ENCODE assay signal across 10 cellular contexts in the genomic region with DNA sequence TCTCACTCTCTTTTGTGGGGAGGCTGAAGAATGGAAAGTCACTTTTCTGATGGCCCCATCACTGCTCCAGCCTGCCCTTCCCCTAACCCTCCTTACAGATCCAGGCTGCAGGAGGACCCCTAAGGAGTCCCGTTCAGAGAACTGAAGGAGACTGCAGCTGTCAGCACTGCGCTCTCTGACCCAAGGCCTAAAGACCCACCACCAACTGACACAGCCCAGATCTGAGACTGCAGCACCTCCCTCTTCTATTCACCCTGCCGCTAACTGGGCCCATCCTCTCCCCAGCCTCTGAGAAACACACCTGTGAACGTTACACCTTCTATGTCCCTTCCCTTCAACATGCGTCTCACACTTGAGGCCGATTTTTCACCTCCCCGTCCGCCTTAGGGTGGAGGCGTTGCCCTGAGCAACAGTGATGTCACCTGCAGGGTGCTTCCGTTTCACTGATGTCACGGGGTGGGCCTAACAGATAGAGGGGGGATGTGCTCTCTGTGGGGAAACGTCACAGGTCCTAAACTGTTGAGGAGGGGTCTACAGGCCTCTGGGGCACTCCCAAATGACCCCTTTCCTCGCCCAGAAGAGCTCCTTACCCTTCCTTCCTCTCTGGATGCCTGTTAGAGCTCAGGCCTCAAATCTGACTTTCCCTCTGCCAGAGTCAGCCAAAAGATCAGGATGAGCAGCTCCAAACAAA. TPM values are rescaled to one million over a fixed set of nuclear protein-coding genes. Genes with fewer than 3 reads are reported as not detected.
A peak's percentile ranks its signal among the peaks of the same experiment; 100 is the strongest.
DNase-seq lines count a peak whose midpoint lies in the region; ATAC-seq, FAIRE-seq and TF ChIP-seq lines count a peak whose summit lies in the region.
"Had no signal": no experiment of that assay in that cellular context is flagged by ENCODE, and none has a peak within 500 bp of the region (broad histone marks: within the 10 kb centered on the region; RNA-seq: fewer than 3 reads in every experiment).

No MANE protein-coding gene starts in this region.

- peaks cover 100% of the 10 kb centered on the region for H3K79me2 ChIP-seq in K562 (ENCODE audit: control insufficient read depth, insufficient read depth, low read length)

- no TSS peak for BruUV-seq in K562 (replicated peaks; lab: Mats Ljungman, UMichigan)

- POLR2A ChIA-PET in K562 (lab: Yijun Ruan, JAX), result interaction anchor here (2.4 kb wide), 1 partner anchor 18 kb away, joined by 9 read pairs; no protein-coding TSS in a partner anchor

- H3K9ac ChIP-seq in K562 (ENCODE audit: insufficient read depth in 1 of 2, low read depth in 2 of 2, low read length in 2 of 2), result peak overlapping the region; percentile 43 to 67; a peak in 3 of 4 replicates

- H3K9me3 ChIP-seq in K562 (replicated peaks; ENCODE audit: control insufficient read depth, insufficient read depth, low read depth, low read length), result no peaks in the 10 kb centered on the region
- H3K9me3 ChIP-seq in tibial artery, result no peaks in the 10 kb centered on the region
- H3K9me3 ChIP-seq: Peyer's patch had no signal

- peak overlapping the region; percentile 69 for H3K27ac ChIP-seq in K562 (ENCODE audit: extremely low read depth, low read depth, low read length)
- H3K27ac ChIP-seq in tibial artery, result peak overlapping the region; percentile 80 to 89

- TF ChIP-seq POLR2A in K562 (conservative IDR thresholded peaks at IDR 0.05), result no peak

- TF ChIP-seq EP300 in K562 (IDR thresholded peaks at IDR 0.05; ENCODE audit: low read length), result no peak

- H3K4me2 ChIP-seq in K562 (ENCODE audit: insufficient read depth, low read length), result peak overlapping the region; percentile 91

- no peaks in the 10 kb centered on the region for H3K27me3 Mint-ChIP-seq in natural killer cell treated with Interleukin-12 subunit alpha and Interleukin-12 subunit beta and Interleukin-15 and Interleukin-18, amount 100 ng/mL, for 72 hours

- H3K9me1 ChIP-seq in K562 (ENCODE audit: control insufficient read depth, insufficient read depth, low read length), result no peaks in the 10 kb centered on the region

- 19% methylated on average over 8 of the region's 13 CpGs for WGBS in K562 (ENCODE audit: insufficient coverage, low coverage, missing lambda C conversion rate)

- FAIRE-seq in K562 (lab: Jason Lieb, UNC), result peak; percentile 60
- FAIRE-seq: A204.1 had no signal

- H3K4me3 Mint-ChIP-seq in natural killer cell treated with Interleukin-12 subunit alpha and Interleukin-12 subunit beta and Interleukin-15 and Interleukin-18, amount 100 ng/mL, for 72 hours, result peak overlapping the region; percentile 77

- H3K36me3 ChIP-seq in K562 (ENCODE audit: control insufficient read depth, insufficient read depth, low read length) (peaks cover 72% of the 10 kb centered on the region), tibial artery (no peaks in the 10 kb centered on the region)
- H3K36me3 ChIP-seq: Peyer's patch had no signal

- peaks cover 56% of the 10 kb centered on the region for H4K20me1 ChIP-seq in K562 (replicated peaks; ENCODE audit: control insufficient read depth, insufficient read depth, low read length)

- no peaks in the 10 kb centered on the region for H3K27me3 ChIP-seq in K562 (ENCODE audit: control insufficient read depth in 2 of 2, insufficient read depth in 2 of 2, low read length in 2 of 2)
- H3K27me3 ChIP-seq in tibial artery, result no peaks in the 10 kb centered on the region
- H3K27me3 ChIP-seq: Peyer's patch had no signal

- DNase-seq in NCI-H1436 (lab: John Stamatoyannopoulos, UW) (peak; percentile 57), NCI-H1436 treated with DMSO at 0.1 percent for 48 hours (lab: John Stamatoyannopoulos, UW) (no peak), K562 (ENCODE audit: extremely low read depth in 1 of 4, low spot score in 3 of 4) (peak; percentile 49 to 65 (median 54)), tibial artery (peak in 1 of 2 donors; percentile 65), C1 segment of cervical spinal cord (lab: John Stamatoyannopoulos, UW) (no peak), anterior cingulate cortex (lab: John Stamatoyannopoulos, UW) (no peak)
- peak; percentile 66 for DNase-seq in natural killer cell treated with Interleukin-12 subunit alpha and Interleukin-12 subunit beta and Interleukin-15 and Interleukin-18, amount 100 ng/mL, for 72 hours (ENCODE audit: low spot score)

- H3K9me3 Mint-ChIP-seq in natural killer cell treated with Interleukin-12 subunit alpha and Interleukin-12 subunit beta and Interleukin-15 and Interleukin-18, amount 100 ng/mL, for 72 hours, result no peaks in the 10 kb centered on the region

- intact Hi-C loops in K562 (cut with micrococcal nuclease), result no loop called here
- intact Hi-C loops in tibial artery (cut with DNase I; ENCODE audit: low total_unique reads), result no loop called here

- TF ChIP-seq RAD21 in K562 (CRISPR knock-in tag; conservative IDR thresholded peaks at IDR 0.05 in 1 of 2, IDR thresholded peaks at IDR 0.05 in 1 of 2), result no peak

- H3K36me3 Mint-ChIP-seq in natural killer cell treated with Interleukin-12 subunit alpha and Interleukin-12 subunit beta and Interleukin-15 and Interleukin-18, amount 100 ng/mL, for 72 hours, result peaks cover 6% of the 10 kb centered on the region

- TF ChIP-seq CTCF in K562 (IDR thresholded peaks at IDR 0.05 in 2 of 3, conservative IDR thresholded peaks at IDR 0.05 in 1 of 3; ENCODE audit: insufficient read depth in 2 of 3, low read depth in 1 of 3, low read length in 3 of 3) (no peak), tibial artery (IDR thresholded peaks at IDR 0.05) (no peak)

- peak; percentile 36 for ATAC-seq in K562
- peak in 1 of 2 donors; percentile 11 for ATAC-seq in natural killer cell treated with Interleukin-12 subunit alpha and Interleukin-12 subunit beta and Interleukin-15 and Interleukin-18, amount 100 ng/mL, for 72 hours
- ATAC-seq in GM21447 (IDR thresholded peaks at IDR 0.05; ENCODE audit: unreplicated experiment), result no peak

- no peak overlapping the region for H2AFZ ChIP-seq in K562 (ENCODE audit: low read depth, low read length)

- H3K4me1 ChIP-seq in K562 (replicated peaks in 1 of 2; ENCODE audit: control insufficient read depth in 2 of 2, insufficient read depth in 2 of 2, low read length in 2 of 2), result peaks cover 59 to 75% of the 10 kb centered on the region in 2 experiments
- peaks cover 16 to 86% (median 76%) of the 10 kb centered on the region in 4 donors for H3K4me1 ChIP-seq in tibial artery

- H3K4me1 Mint-ChIP-seq in natural killer cell treated with Interleukin-12 subunit alpha and Interleukin-12 subunit beta and Interleukin-15 and Interleukin-18, amount 100 ng/mL, for 72 hours (ENCODE audit: low read depth in 2 of 2), result peaks cover 69 to 75% of the 10 kb centered on the region in 2 donors

- in situ Hi-C loops in K562 (cut with MboI), result no loop called here

- peak overlapping the region; percentile 86 to 99 for H3K27ac Mint-ChIP-seq in natural killer cell treated with Interleukin-12 subunit alpha and Interleukin-12 subunit beta and Interleukin-15 and Interleukin-18, amount 100 ng/mL, for 72 hours

- CTCF ChIA-PET in K562 (lab: Yijun Ruan, JAX; ENCODE audit: low intra/inter-chr PET ratio), result no interaction called here

- H3K4me3 ChIP-seq in K562 (no peak overlapping the region; the same call in 1 of the 2 replicates), tibial artery (no peak overlapping the region)
- H3K4me3 ChIP-seq: Peyer's patch had no signal

TF ChIP-seq in K562, 482 proteins besides CTCF, POLR2A, EP300 and RAD21 (continues in another document):
- 0 out of 2 replicates have a peak, but pooled peaks have one; percentile 8 for TF ChIP-seq JUN (IDR thresholded peaks at IDR 0.05; ENCODE audit: borderline replicate concordance, low read depth, low read length)
- no peak for TF ChIP-seq JUN (CRISPR knock-in tag; IDR thresholded peaks at IDR 0.05; ENCODE audit: borderline replicate concordance)

RNA-seq across cellular contexts. Expression of a gene that starts 5.1 kb away (rescaled TPM):
- 30.8 and 81.8 TPM in 2 replicates for total RNA-seq in K562 (2011; cell fraction: chromatin; rRNA removed; ENCODE audit: low replicate concordance)
- total RNA-seq in K562 (2011; cell fraction: nucleolus; rRNA removed), result 74.2 and 84.7 TPM in 2 replicates
- 65.3 and 65.6 TPM in 2 replicates for total RNA-seq in K562 (2011; cell fraction: nucleoplasm; rRNA removed)
- total RNA-seq in K562 (2014; rRNA removed), result 11.1 and 14.2 TPM in 2 replicates
- total RNA-seq in K562 (2014; rRNA removed; fragmentation: Illumina TruSeq; extraction: Trizol), result 5.1 and 5.5 TPM in 2 replicates
- total RNA-seq in K562 (2015; rRNA removed; fragmentation: Illumina TruSeq; extraction: Trizol), result 5.2 and 5.4 TPM in 2 replicates
- total RNA-seq in K562 (2021), result 27.0 and 28.5 TPM in 2 replicates
- polyA plus RNA-seq in K562 (2011; rRNA removed), result 10.9 and 13.3 TPM in 2 replicates
- polyA plus RNA-seq in K562 (2011; cell fraction: cytosol; rRNA removed), result 14.2 and 21.9 TPM in 2 replicates
- 11.7 and 18.8 TPM in 2 replicates for polyA plus RNA-seq in K562 (2011; cell fraction: nucleus; rRNA removed)
- 14.6 and 21.0 TPM in 2 replicates for polyA plus RNA-seq in K562 (2012)
- polyA plus RNA-seq in K562 (2014; fragmentation: Illumina TruSeq; extraction: Trizol), result 17.8 and 18.5 TPM in 2 replicates
- polyA plus RNA-seq in K562 (2014; fragmentation: Nextera tagmentation; extraction: Ambion mirVana), result 1 to 10 TPM; 4.4 to 4.9 TPM
- 12.9 and 15.3 TPM in 2 replicates for polyA plus RNA-seq in K562 (2014; rRNA removed)
- polyA minus RNA-seq in K562 (2011; rRNA and poly(A)+ RNA removed), result 16.3 and 19.5 TPM in 2 replicates
- 18.0 and 19.1 TPM in 2 replicates for polyA minus RNA-seq in K562 (2011; cell fraction: cytosol; rRNA and poly(A)+ RNA removed)
- polyA minus RNA-seq in K562 (2011; cell fraction: nucleus; rRNA and poly(A)+ RNA removed), result 20.5 and 25.3 TPM in 2 replicates
- 10 to 100 TPM; 42.1 to 63.0 TPM for total RNA-seq in natural killer cell treated with Interleukin-12 subunit alpha and Interleukin-12 subunit beta and Interleukin-15 and Interleukin-18, amount 100 ng/mL, for 72 hours

RNA-seq across cellular contexts. Expression of a gene that starts 20.5 kb away (rescaled TPM):
- 0.30 and 3.4 TPM in 2 replicates for total RNA-seq in K562 (2011; cell fraction: chromatin; rRNA removed; ENCODE audit: low replicate concordance)
- 0.33 and 0.92 TPM in 2 replicates for total RNA-seq in K562 (2011; cell fraction: nucleolus; rRNA removed)
- 1.1 and 1.2 TPM in 2 replicates for total RNA-seq in K562 (2011; cell fraction: nucleoplasm; rRNA removed)
- total RNA-seq in K562 (2014; rRNA removed) (0.45 and 2.0 TPM in 2 replicates), K562 (2014; rRNA removed; fragmentation: Illumina TruSeq; extraction: Trizol) (0.98 and 1.2 TPM in 2 replicates), K562 (2015; rRNA removed; fragmentation: Illumina TruSeq; extraction: Trizol) (0.54 and 0.68 TPM in 2 replicates), K562 (2021) (0.60 and 0.69 TPM in 2 replicates)
- polyA plus RNA-seq in K562 (2011; rRNA removed) (0.62 and 1.2 TPM in 2 replicates), K562 (2014; fragmentation: Illumina TruSeq; extraction: Trizol) (0.71 and 0.72 TPM in 2 replicates), K562 (2014; fragmentation: Nextera tagmentation; extraction: Ambion mirVana) (under 1 TPM; 0.08 to 0.52 TPM), K562 (2014; rRNA removed) (0.42 and 1.0 TPM in 2 replicates)
- polyA plus RNA-seq in K562 (2011; cell fraction: cytosol; rRNA removed), result 0.06 and 0.22 TPM in 2 replicates
- polyA plus RNA-seq in K562 (2011; cell fraction: nucleus; rRNA removed), result 1.4 and 1.5 TPM in 2 replicates
- 0.51 and 1.7 TPM in 2 replicates for polyA plus RNA-seq in K562 (2012)
- 0.88 and 1.3 TPM in 2 replicates for polyA minus RNA-seq in K562 (2011; rRNA and poly(A)+ RNA removed)
- polyA minus RNA-seq in K562 (2011; cell fraction: cytosol; rRNA and poly(A)+ RNA removed), result 0.48 and 0.91 TPM in 2 replicates
- 0.40 and 1.3 TPM in 2 replicates for polyA minus RNA-seq in K562 (2011; cell fraction: nucleus; rRNA and poly(A)+ RNA removed)
- under 1 TPM; 0.38 to 0.67 TPM for total RNA-seq in natural killer cell treated with Interleukin-12 subunit alpha and Interleukin-12 subunit beta and Interleukin-15 and Interleukin-18, amount 100 ng/mL, for 72 hours

Comparison
In these comparisons a context has a peak if more than half of its experiments do, and no peak if none do; other contexts are left out.
1. DNase-seq: peak in NCI-H1436 (single experiment), K562 (4 of 4) and natural killer cell treated with Interleukin-12 subunit alpha and Interleukin-12 subunit beta and Interleukin-15 and Interleukin-18, amount 100 ng/mL, for 72 hours (single experiment); none in NCI-H1436 treated with DMSO at 0.1 percent for 48 hours (single experiment), C1 segment of cervical spinal cord (0 of 14) and anterior cingulate cortex (0 of 58).